27 cellular contexts compared by ENCODE assay signal in genomic region chr3:160735801-160736200, GRCh38. TPM values are rescaled to one million over a fixed set of nuclear protein-coding genes. Genes with fewer than 3 reads are reported as not detected.
DNase-seq lines count a peak whose midpoint lies in the region; ATAC-seq and TF ChIP-seq lines count a peak whose summit lies in the region.
"Had no signal": no experiment of that assay in that cellular context is flagged by ENCODE, and none has a peak within 500 bp of the region (broad histone marks: within the 10 kb centered on the region; RNA-seq: fewer than 3 reads in every experiment).

No MANE protein-coding gene starts in this region.

- H3K9me3 ChIP-seq in right lobe of liver, result no peaks in the 10 kb centered on the region
- H3K9me3 ChIP-seq: testis had no signal

- no peaks in the 10 kb centered on the region for H3K36me3 ChIP-seq in right lobe of liver
- H3K36me3 ChIP-seq: BLaER1 treated with 17β-estradiol and CSF1 and Interleukin-3, amounts not matched to agents 10 nM and 100 nM had no signal

- ATAC-seq in right lobe of liver (peak; percentile 93 to 99 (median 97)), HG03460 (IDR thresholded peaks at IDR 0.05; ENCODE audit: unreplicated experiment) (no peak), GM19395 (IDR thresholded peaks at IDR 0.05; ENCODE audit: unreplicated experiment) (no peak)
- ATAC-seq: activated CD8-positive, alpha-beta T cell treated with anti-CD3 and anti-CD28 coated beads for 36 hours; foreskin keratinocyte; GM12878 had no signal

- DNase-seq in NCI-H510A treated with DMSO at 0.1 percent for 48 hours (lab: John Stamatoyannopoulos, UW) (peak; percentile 56), NCI-H510A (lab: John Stamatoyannopoulos, UW) (no peak), NCI-H1092 treated with DMSO at 0.1 percent for 48 hours (lab: John Stamatoyannopoulos, UW) (peak; percentile 95), NCI-H345 treated with DMSO at 0.1 percent for 48 hours (lab: John Stamatoyannopoulos, UW; ENCODE audit: unreplicated experiment) (peak; percentile 28), right lobe of liver (peak in 1 of 3 donors; percentile 72), lower leg skin (ENCODE audit: low spot score in 2 of 2) (no peak)
- DNase-seq: activated CD4-positive, CD25-positive, alpha-beta regulatory T cell; activated CD8-positive, alpha-beta T cell treated with anti-CD3 and anti-CD28 coated beads for 36 hours; activated naive CD4-positive, alpha-beta T cell; amygdala; caudate nucleus; foreskin keratinocyte; IMR-90; midbrain; NCI-H1694 treated with DMSO at 0.1 percent for 48 hours; nephron progenitor cell; T1000; testis had no signal

- no peak overlapping the region for H3K27ac ChIP-seq in right lobe of liver
- H3K27ac ChIP-seq: BLaER1 treated with 17β-estradiol and CSF1 and Interleukin-3, amounts not matched to agents 10 nM and 100 nM; foreskin keratinocyte; HL-60; parathyroid adenoma; testis had no signal

- TF ChIP-seq CTCF in right lobe of liver (IDR thresholded peaks at IDR 0.05) (no peak), lower leg skin (IDR thresholded peaks at IDR 0.05) (no peak)

- H3K4me3 ChIP-seq in right lobe of liver (no peak overlapping the region), lower leg skin (ENCODE audit: low read depth, poor library complexity, severe bottlenecking) (no peak overlapping the region)
- H3K4me3 ChIP-seq: BLaER1 treated with 17β-estradiol and CSF1 and Interleukin-3, amounts not matched to agents 10 nM and 100 nM; GM12878; testis had no signal

- no peaks in the 10 kb centered on the region for H3K27me3 ChIP-seq in right lobe of liver
- H3K27me3 ChIP-seq: BLaER1 treated with 17β-estradiol and CSF1 and Interleukin-3, amounts not matched to agents 10 nM and 100 nM; foreskin keratinocyte; testis had no signal

- TF ChIP-seq POLR2A in right lobe of liver (IDR thresholded peaks at IDR 0.05) (no peak), lower leg skin (IDR thresholded peaks at IDR 0.05) (no peak)

- intact Hi-C loops in right lobe of liver (cut with DNase I), result no loop called here
- intact Hi-C loops in lower leg skin (cut with DNase I; ENCODE audit: low total_unique reads), result no loop called here

- H3K4me1 ChIP-seq in right lobe of liver, result no peaks in the 10 kb centered on the region
- H3K4me1 ChIP-seq: foreskin keratinocyte, testis had no signal

RNA-seq across cellular contexts. Expression of gene PPM1L, which starts 20.2 kb away (rescaled TPM):
- 10 to 100 TPM in 5 of 6 experiments, 1 to 10 TPM in 1; 6.9 to 25.4 (median 14.7) TPM for total RNA-seq in right lobe of liver
- total RNA-seq in lower leg skin, result 10 to 100 TPM; 34.9 to 46.5 (median 40.7) TPM

RNA-seq across cellular contexts. Expression of gene ARL14, which starts 58.8 kb away (rescaled TPM):
- total RNA-seq in right lobe of liver, result under 1 TPM in 2 of 6 experiments, not detected in 4; 0.31 to 0.66 TPM
- total RNA-seq in lower leg skin, result under 1 TPM in 1 of 4 donors, not detected in 3; 0.49 TPM
- total RNA-seq: A673; activated CD8-positive, alpha-beta T cell treated with anti-CD3 and anti-CD28 coated beads for 36 hours; dermis microvascular lymphatic vessel endothelial cell; GM12878; H1 had no signal

Comparison
In these comparisons a context has a peak if more than half of its experiments do, and no peak if none do; other contexts are left out.
1. DNase-seq: peak in NCI-H510A treated with DMSO at 0.1 percent for 48 hours (single experiment), NCI-H1092 treated with DMSO at 0.1 percent for 48 hours (single experiment) and NCI-H345 treated with DMSO at 0.1 percent for 48 hours (single experiment); none in NCI-H510A (single experiment) and lower leg skin (0 of 2).
2. ATAC-seq: peak in right lobe of liver (4 of 4); none in HG03460 (single experiment) and GM19395 (single experiment).